ENCODE assay signal across 8 cellular contexts in genomic region chr18:80147037-80147417, GRCh38. TPM values are rescaled to one million over a fixed set of nuclear protein-coding genes. Genes with fewer than 3 reads are reported as not detected.
DNase-seq lines count a peak whose midpoint lies in the region; ATAC-seq and TF ChIP-seq lines count a peak whose summit lies in the region.

No MANE protein-coding gene starts in this region.

- intact Hi-C loops in CD4-positive, alpha-beta T cell (cut with DNase I, micrococcal nuclease) = no loop called here

- H3K27ac ChIP-seq in CD4-positive, alpha-beta T cell (ENCODE audit: low read depth, low read length) = no peak overlapping the region

- peaks cover 21% of the 10 kb centered on the region for H3K4me1 Mint-ChIP-seq in CD4-positive, alpha-beta T cell (ENCODE audit: low read depth)
- H3K4me1 Mint-ChIP-seq in central memory CD8-positive, alpha-beta T cell = peaks cover 6% of the 10 kb centered on the region
- H3K4me1 Mint-ChIP-seq in naive B cell = peaks cover 4 to 16% (median 6%) of the 10 kb centered on the region in 3 donors

- no peaks in the 10 kb centered on the region for H3K27me3 ChIP-seq in CD4-positive, alpha-beta T cell (ENCODE audit: control insufficient read depth, insufficient read depth, low read length)

- no peaks in the 10 kb centered on the region for H3K9me3 Mint-ChIP-seq in CD4-positive, alpha-beta T cell
- H3K9me3 Mint-ChIP-seq in central memory CD8-positive, alpha-beta T cell = no peaks in the 10 kb centered on the region
- H3K9me3 Mint-ChIP-seq in naive B cell = no peaks in the 10 kb centered on the region

- peaks cover 19% of the 10 kb centered on the region for H3K27me3 Mint-ChIP-seq in CD4-positive, alpha-beta T cell
- H3K27me3 Mint-ChIP-seq in central memory CD8-positive, alpha-beta T cell = no peaks in the 10 kb centered on the region
- H3K27me3 Mint-ChIP-seq in naive B cell = peaks cover 0 to 10% (median 10%) of the 10 kb centered on the region in 3 donors

- no peak overlapping the region for H3K27ac Mint-ChIP-seq in CD4-positive, alpha-beta T cell
- no peak overlapping the region for H3K27ac Mint-ChIP-seq in central memory CD8-positive, alpha-beta T cell (ENCODE audit: low read depth)
- H3K27ac Mint-ChIP-seq in naive B cell = no peak overlapping the region

- H3K9me3 ChIP-seq in CD4-positive, alpha-beta T cell (ENCODE audit: control insufficient read depth, low read length) = no peaks in the 10 kb centered on the region

- no peak for ATAC-seq in CD4-positive, alpha-beta T cell (ENCODE audit: poor library complexity)
- ATAC-seq in GM19395 (IDR thresholded peaks at IDR 0.05; ENCODE audit: unreplicated experiment) = peak; percentile 47
- peak; percentile 15 for ATAC-seq in central memory CD8-positive, alpha-beta T cell (replicated peaks; ENCODE audit: extremely low read depth, poor library complexity, severe bottlenecking)
- peak; percentile 17 to 30 for ATAC-seq in naive B cell (ENCODE audit: low read depth in 2 of 2)

- no peak for DNase-seq in CD4-positive, alpha-beta T cell
- peak; percentile 25 for DNase-seq in HK-2 (ENCODE audit: unreplicated experiment)
- DNase-seq in central memory CD8-positive, alpha-beta T cell (ENCODE audit: low spot score in 2 of 2) = no peak
- no peak for DNase-seq in naive B cell
- no peak for DNase-seq in cerebellum (ENCODE audit: low spot score)
- DNase-seq in putamen (ENCODE audit: low spot score) = no peak
- no peak for DNase-seq in NOMO-1 treated with dmso at 0.1 percent for 144 hours (lab: John Stamatoyannopoulos, UW; ENCODE audit: unreplicated experiment)

- POLR2A ChIA-PET in CD4-positive, alpha-beta T cell (lab: Charles Lee) = interaction anchor here (1.0 kb wide), 1 partner anchor 38 kb away, joined by 3 read pairs; the partner anchor contains the start of gene ADNP2

- peaks cover 4% of the 10 kb centered on the region for H3K36me3 Mint-ChIP-seq in CD4-positive, alpha-beta T cell (ENCODE audit: low read depth)
- H3K36me3 Mint-ChIP-seq in central memory CD8-positive, alpha-beta T cell (ENCODE audit: insufficient read depth) = peaks cover 4% of the 10 kb centered on the region
- H3K36me3 Mint-ChIP-seq in naive B cell = no peaks in the 10 kb centered on the region

- peak overlapping the region; percentile 92 for H3K4me3 Mint-ChIP-seq in CD4-positive, alpha-beta T cell
- peak overlapping the region; percentile 79 for H3K4me3 Mint-ChIP-seq in central memory CD8-positive, alpha-beta T cell
- peak overlapping the region; percentile 87 to 94 (median 92) for H3K4me3 Mint-ChIP-seq in naive B cell

- CTCF ChIA-PET in CD4-positive, alpha-beta T cell (lab: Charles Lee) = no interaction called here

- no peak for TF ChIP-seq CTCF in CD4-positive, alpha-beta T cell (IDR thresholded peaks at IDR 0.05)

RNA-seq across cellular contexts. Expression of gene ADNP2, which starts 38.0 kb away (rescaled TPM):
- total RNA-seq in CD4-positive, alpha-beta T cell = 10 to 100 TPM; 61.0 to 61.5 TPM
- 1 to 10 TPM; 4.2 to 7.1 (median 5.1) TPM for polyA plus RNA-seq in naive B cell (ENCODE audit: low read depth in 6 of 6)
- 20.7 TPM for total RNA-seq in cerebellum
